Comparison of ENCODE assay signal across 22 cellular contexts in the genomic region with DNA sequence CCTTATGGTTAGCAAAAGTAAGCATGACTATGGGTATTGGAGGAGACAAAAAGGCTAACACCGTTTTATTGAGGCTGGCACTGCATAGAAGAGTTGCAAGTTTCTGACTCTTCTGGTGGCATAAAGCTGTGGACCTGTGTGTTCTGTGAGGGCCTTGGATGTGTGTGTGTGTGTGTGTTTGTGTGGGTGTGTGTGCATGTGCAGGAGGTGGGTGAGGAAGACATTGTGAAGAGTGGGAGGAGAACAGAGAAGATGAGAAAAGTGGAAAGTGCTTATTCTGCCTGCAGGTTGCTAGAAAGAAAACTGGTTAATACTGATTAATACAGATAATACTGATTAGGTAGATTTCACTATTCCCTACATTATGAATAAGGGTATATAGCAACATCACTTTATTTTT. TPM values are rescaled to one million over a fixed set of nuclear protein-coding genes. Genes with fewer than 3 reads are reported as not detected.
DNase-seq lines count a peak whose midpoint lies in the region; ATAC-seq, FAIRE-seq and TF ChIP-seq lines count a peak whose summit lies in the region.
"Had no signal": no experiment of that assay in that cellular context is flagged by ENCODE, and none has a peak within 500 bp of the region (broad histone marks: within the 10 kb centered on the region; RNA-seq: fewer than 3 reads in every experiment).

No MANE protein-coding gene starts in this region.

- H3K18ac ChIP-seq in H1 (ENCODE audit: extremely low read depth, low read length), result no peak overlapping the region

- H3K9me3 ChIP-seq in HEK293 (ENCODE audit: control insufficient read depth, insufficient read depth, low read depth, low read length) (no peaks in the 10 kb centered on the region), H1 (ENCODE audit: insufficient read depth in 2 of 2, low read depth in 1 of 2, low read length in 1 of 2) (no peaks in the 10 kb centered on the region)
- H3K9me3 ChIP-seq: BE2C, BLaER1, Caco-2 had no signal

- no peak overlapping the region for H2BK12ac ChIP-seq in H1 (ENCODE audit: low read depth, low read length)

- ATAC-seq in HG02852 (IDR thresholded peaks at IDR 0.05; ENCODE audit: unreplicated experiment), result no peak
- ATAC-seq: CD8-positive, alpha-beta T cell had no signal

- H3K23me2 ChIP-seq in H1 (ENCODE audit: low read depth, low read length), result peaks cover 2% of the 10 kb centered on the region; the same call in 1 of the 2 replicates

- CTCF ChIA-PET in HEK293 (lab: Yijun Ruan, JAX) (interaction anchor here (1.0 to 4.5 kb wide), 2 partner anchors 8 to 185 kb away, joined by 3 to 38 read pairs; no protein-coding TSS in a partner anchor), H1 (lab: Charles Lee; ENCODE audit: partially characterized antibody) (interaction anchor here (0.8 to 1.0 kb wide), 3 partner anchors 27 to 282 kb away, joined by 3 to 5 read pairs (median 3); no protein-coding TSS in a partner anchor)

- H4K8ac ChIP-seq in H1 (ENCODE audit: extremely low read depth, insufficient read depth, low read length), result no peak overlapping the region

- DNase-seq in H1 (ENCODE audit: low read depth in 1 of 2, low spot score in 2 of 2), result no peak
- DNase-seq in SKM-1 treated with dmso at 0.1 percent for 144 hours (lab: John Stamatoyannopoulos, UW; ENCODE audit: unreplicated experiment), result no peak
- DNase-seq in NCI-H187 (lab: John Stamatoyannopoulos, UW), result no peak
- DNase-seq: 8988T; ACHN; BE2C; C1 segment of cervical spinal cord; Caco-2; Calu3; CD4-positive, alpha-beta T cell; CD8-positive, alpha-beta T cell; DMS79 treated with DMSO at 0.1 percent for 48 hours; GF-D8 had no signal

- no peaks in the 10 kb centered on the region for H3K4me1 ChIP-seq in HEK293 (ENCODE audit: control insufficient read depth, insufficient read depth, low read length)
- H3K4me1 ChIP-seq in H1 (replicated peaks in 1 of 4; ENCODE audit: control insufficient read depth in 3 of 4, insufficient read depth in 4 of 4, low read length in 3 of 4), result no peaks in the 10 kb centered on the region
- H3K4me1 ChIP-seq: BE2C, BLaER1, Caco-2 had no signal

- 77% methylated on average over 1 of the region's 1 CpG; no CpG with 5 or more reads in 1 of the 2 experiments for WGBS in H1 (ENCODE audit: extremely low coverage in 1 of 2, insufficient coverage in 1 of 2, insufficient read length in 1 of 2, insufficient replicate concordance in 2 of 2, low coverage in 1 of 2, low lambda C conversion rate in 2 of 2, missing lambda C conversion rate in 1 of 2), 2 experiments

- no peak overlapping the region for H4K91ac ChIP-seq in H1 (replicated peaks; ENCODE audit: insufficient read length, low read length)

- FAIRE-seq in H1 (lab: Jason Lieb, UNC), result no peak
- FAIRE-seq: A204.1, D721Med, G401.6, GM12891, GM19239 had no signal

- TF ChIP-seq CTCF in HEK293 (tag by site-specific recombination; IDR thresholded peaks at IDR 0.05) (no peak), H1 (IDR thresholded peaks at IDR 0.05; ENCODE audit: control extremely low read depth in 1 of 3, insufficient read depth in 1 of 3, low read depth in 1 of 3, low read length in 3 of 3) (no peak)

- peak overlapping the region; percentile 40 for H3K56ac ChIP-seq in H1 (replicated peaks; ENCODE audit: insufficient read length, low read depth, low read length)

- H2AFZ ChIP-seq in H1 (ENCODE audit: low read length), result no peak overlapping the region

- TF ChIP-seq EP300 in H1 (IDR thresholded peaks at IDR 0.05; ENCODE audit: borderline replicate concordance in 1 of 2, low read depth in 2 of 2, low read length in 2 of 2), result no peak

- no peak overlapping the region for H3K23ac ChIP-seq in H1 (ENCODE audit: insufficient read length)

- H3K79me1 ChIP-seq in H1 (ENCODE audit: low read depth, low read length), result no peaks in the 10 kb centered on the region; the same call in 1 of the 2 replicates

- no peak overlapping the region for H3K14ac ChIP-seq in H1 (ENCODE audit: insufficient read length)

- H2BK15ac ChIP-seq in H1 (ENCODE audit: low read length), result no peak overlapping the region

- H3K4me2 ChIP-seq in H1 (ENCODE audit: insufficient read depth in 1 of 2, low read depth in 2 of 2, low read length in 2 of 2), result no peak overlapping the region
- H3K4me2 ChIP-seq: BLaER1 had no signal

- no peaks in the 10 kb centered on the region for H3K27me3 ChIP-seq in H1 (replicated peaks in 1 of 4; ENCODE audit: control insufficient read depth in 3 of 4, extremely low read depth in 1 of 4, insufficient read depth in 3 of 4, low read length in 3 of 4)
- H3K27me3 ChIP-seq: BE2C, BLaER1 had no signal

- H3K9ac ChIP-seq in H1 (replicated peaks in 1 of 4; ENCODE audit: extremely low read depth in 1 of 4, low read depth in 3 of 4, low read length in 3 of 4), result no peak overlapping the region
- H3K9ac ChIP-seq: BLaER1 had no signal

- peaks cover 0 to 20% of the 10 kb centered on the region in 2 experiments; a peak in 1 of 3 replicates for H3K36me3 ChIP-seq in HEK293 (ENCODE audit: control insufficient read depth in 2 of 2, insufficient read depth in 1 of 2, low read length in 2 of 2)
- H3K36me3 ChIP-seq in H1 (ENCODE audit: control insufficient read depth in 2 of 4, insufficient read depth in 4 of 4, low read length in 3 of 4), result no peaks in the 10 kb centered on the region
- H3K36me3 ChIP-seq: BE2C, BLaER1 had no signal

- H2AK5ac ChIP-seq in H1 (ENCODE audit: low read depth, low read length), result no peak overlapping the region

- no peak for TF ChIP-seq POLR2A in H1 (IDR thresholded peaks at IDR 0.05; ENCODE audit: control extremely low read depth in 1 of 2, low read depth in 2 of 2, low read length in 2 of 2)

- no peak overlapping the region for H2BK5ac ChIP-seq in H1 (ENCODE audit: low read depth, low read length)

- H4K5ac ChIP-seq in H1 (ENCODE audit: insufficient read length, low read depth, low read length), result no peak overlapping the region

- H3K27ac ChIP-seq in HEK293 (ENCODE audit: extremely low read depth, low read depth, low read length) (no peak overlapping the region), H1 (ENCODE audit: low read depth, low read length) (no peak overlapping the region)
- H3K27ac ChIP-seq: BLaER1 had no signal

- H3K79me2 ChIP-seq in H1 (ENCODE audit: control insufficient read depth in 1 of 2, insufficient read depth in 2 of 2, low read length in 2 of 2), result no peaks in the 10 kb centered on the region

- POLR2A ChIA-PET in HEK293 (lab: Yijun Ruan, JAX) (no interaction called here), H1 (lab: Charles Lee; ENCODE audit: partially characterized antibody) (no interaction called here)

- H2BK120ac ChIP-seq in H1 (replicated peaks; ENCODE audit: low read depth, low read length), result no peak overlapping the region

- H3K4me3 ChIP-seq in HEK293 (ENCODE audit: low read depth, low read length), result no peak overlapping the region
- H3K4me3 ChIP-seq in H1 (ENCODE audit: extremely low read depth in 1 of 4, insufficient read depth in 2 of 4, low read depth in 3 of 4, low read length in 4 of 4), result no peak overlapping the region
- H3K4me3 ChIP-seq: BLaER1 had no signal

- no peak overlapping the region for H3K4ac ChIP-seq in H1 (replicated peaks; ENCODE audit: insufficient read length, low read depth, low read length)

- no peak for TF ChIP-seq RAD21 in H1 (IDR thresholded peaks at IDR 0.05 in 1 of 2, conservative IDR thresholded peaks at IDR 0.05 in 1 of 2; ENCODE audit: low read depth in 2 of 2, low read length in 2 of 2)

- H2BK20ac ChIP-seq in H1 (ENCODE audit: low read length), result no peak overlapping the region

- no peaks in the 10 kb centered on the region for H4K20me1 ChIP-seq in H1 (replicated peaks in 1 of 2; ENCODE audit: control insufficient read depth in 1 of 2, insufficient read depth in 2 of 2, low read length in 2 of 2)
- H4K20me1 ChIP-seq: BLaER1 had no signal

TF ChIP-seq in HEK293, 187 proteins besides CTCF, POLR2A, EP300 and RAD21:
- TF ChIP-seq ZFHX2 (tag by site-specific recombination; conservative IDR thresholded peaks at IDR 0.05) (peak; percentile 97), ZNF112 (tag by site-specific recombination; IDR thresholded peaks at IDR 0.05) (no peak), EGR2 (tag by site-specific recombination; IDR thresholded peaks at IDR 0.05; ENCODE audit: low read depth) (peak; percentile 97)

TF ChIP-seq in H1, 55 proteins besides CTCF, POLR2A, EP300 and RAD21:
- no peak for TF ChIP-seq SUZ12 (IDR thresholded peaks at IDR 0.05; ENCODE audit: low read length)
- TF ChIP-seq RBBP5 (IDR thresholded peaks at IDR 0.05; ENCODE audit: borderline replicate concordance, low read depth, low read length), result no peak
- TF ChIP-seq CBX8 (IDR thresholded peaks at IDR 0.05; ENCODE audit: borderline replicate concordance, low read depth, low read length), result no peak
- no peak for TF ChIP-seq RNF2 (IDR thresholded peaks at IDR 0.05; ENCODE audit: borderline replicate concordance, low read depth, low read length, missing control alignments, poor library complexity, severe bottlenecking)
- TF ChIP-seq RXRA (IDR thresholded peaks at IDR 0.05; ENCODE audit: insufficient read depth, low read depth, low read length), result no peak
- no peak for TF ChIP-seq SAP30 (IDR thresholded peaks at IDR 0.05; ENCODE audit: insufficient read depth, insufficient replicate concordance, low read length)

RNA-seq across cellular contexts. Expression of gene SLC22A15, which starts 12.6 kb away (rescaled TPM):
- total RNA-seq in H1 (2021; fragmentation: NEBNext Ultra II Directional; extraction: Animal tissue kit (Norgen Biotek cat#: 25700)), result 3.3 and 3.7 TPM in 2 replicates
- polyA plus RNA-seq in H1 (2011; rRNA removed), result 2.1 and 3.2 TPM in 2 replicates
- polyA plus RNA-seq in H1 (2011; cell fraction: cytosol; rRNA removed), result 2.9 TPM
- polyA plus RNA-seq in H1 (2011; cell fraction: nucleus; rRNA removed), result 5.7 TPM
- 1.9 to 3.0 TPM (median 2.5 TPM) in 4 replicates for polyA plus RNA-seq in H1 (2012, experiment 1 of 2)
- 0.34 TPM for polyA plus RNA-seq in H1 (2012, experiment 2 of 2)
- polyA plus RNA-seq in H1 (2013, experiment 1 of 2), result 2.2 TPM
- polyA plus RNA-seq in H1 (2013, experiment 2 of 2), result 1.9 TPM
- 7.3 and 9.6 TPM in 2 replicates for polyA minus RNA-seq in H1 (2011; rRNA and poly(A)+ RNA removed)
- 2.4 TPM for polyA minus RNA-seq in H1 (2011; cell fraction: cytosol; rRNA and poly(A)+ RNA removed)
- polyA minus RNA-seq in H1 (2011; cell fraction: nucleus; rRNA and poly(A)+ RNA removed), result 20.1 TPM
- polyA plus RNA-seq: AG04450 had no signal
